14 cellular contexts compared by ENCODE assay signal in genomic region chr5:167920589-167920988, GRCh38.
"Had no signal": no experiment of that assay in that cellular context is flagged by ENCODE, and none has a peak within 500 bp of the region (broad histone marks: within the 10 kb centered on the region; RNA-seq: fewer than 3 reads in every experiment).

No MANE protein-coding gene starts in this region.

- H3K4me3 ChIP-seq: left lung, mucosa of descending colon had no signal

- H3K9me3 ChIP-seq: left lung, mucosa of descending colon had no signal

- ATAC-seq: activated CD8-positive, alpha-beta memory T cell treated with anti-CD3 and anti-CD28 coated beads, Interleukin-2, amount 10 ng/mL, durations not matched to agents 7 days and 5 days; activated naive CD8-positive, alpha-beta T cell treated with anti-CD3 and anti-CD28 coated beads, Interleukin-2, amount 50 U/mL, for 24 hours; left lung; mucosa of descending colon; naive thymus-derived CD8-positive, alpha-beta T cell; stimulated activated memory B cell treated with anti-CD40 and anti-IgM and Interleukin-4, amounts not matched to agents 10 μg/mL and 1 μg/mL and 100 μg/mL, for 72 hours had no signal

- H3K4me1 ChIP-seq: left lung had no signal

- H3K36me3 ChIP-seq: left lung had no signal

- DNase-seq: activated CD4-positive, alpha-beta memory T cell treated with anti-CD3 and anti-CD28 coated beads for 36 hours; activated CD8-positive, alpha-beta memory T cell treated with anti-CD3 and anti-CD28 coated beads, Interleukin-2, amount 10 ng/mL, durations not matched to agents 7 days and 5 days; activated naive CD4-positive, alpha-beta T cell treated with anti-CD3 and anti-CD28 coated beads for 36 hours; activated naive CD8-positive, alpha-beta T cell treated with anti-CD3 and anti-CD28 coated beads, Interleukin-2, amount 50 U/mL, for 24 hours; activated T-cell treated with anti-CD3 and anti-CD28 coated beads, Interleukin-2, amount 50 U/mL, for 1 hour; aorta; endodermal cell; left lung; mucosa of descending colon; naive thymus-derived CD8-positive, alpha-beta T cell; retina; stimulated activated CD4-positive, alpha-beta T cell treated with anti-CD3 and anti-CD28 coated beads, Interleukin-2, amount 100 ng/mL, for 48 hours had no signal

- H3K27ac ChIP-seq: left lung, VCaP had no signal
